ENCODE assay signal across 13 cellular contexts in the genomic region with DNA sequence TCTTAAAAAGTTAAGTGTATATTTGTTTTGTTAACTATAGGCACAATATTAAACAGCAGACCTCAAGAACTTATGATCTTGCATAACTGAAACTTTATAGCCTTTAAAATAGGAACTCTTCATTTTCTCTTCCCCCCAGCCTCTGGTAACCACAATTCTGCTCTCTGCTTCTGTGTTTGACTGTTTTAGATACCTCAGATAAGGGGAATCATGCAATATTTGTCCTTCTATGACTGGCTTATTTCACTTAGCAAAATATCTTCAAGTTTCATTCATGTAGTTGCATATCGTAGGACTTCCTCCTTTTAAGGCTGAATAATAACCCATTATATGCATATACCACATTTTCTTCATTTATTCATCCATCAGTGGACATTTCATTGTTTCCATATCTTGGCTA.
DNase-seq lines count a peak whose midpoint lies in the region; ATAC-seq and TF ChIP-seq lines count a peak whose summit lies in the region.
"Had no signal": no experiment of that assay in that cellular context is flagged by ENCODE, and none has a peak within 500 bp of the region (broad histone marks: within the 10 kb centered on the region; RNA-seq: fewer than 3 reads in every experiment).

No MANE protein-coding gene starts in this region.

- no peaks in the 10 kb centered on the region for H3K27me3 ChIP-seq in MG63
- H3K27me3 ChIP-seq: SJCRH30, upper lobe of right lung had no signal

- TF ChIP-seq CTCF in NB4 (IDR thresholded peaks at IDR 0.05; ENCODE audit: low read depth, low read length), result no peak

- peak; percentile 40 for DNase-seq in CD1c-positive myeloid dendritic cell (ENCODE audit: extremely low spot score)
- DNase-seq in NB4 (ENCODE audit: low read depth), result peak; percentile 48
- DNase-seq in MG63, result no peak
- DNase-seq in activated naive CD4-positive, alpha-beta T cell (lab: John Stamatoyannopoulos, UW), result no peak
- DNase-seq in kidney glomerular epithelial cell (lab: John Stamatoyannopoulos, UW), result no peak
- DNase-seq: DMS79, H7, NCI-H1092 treated with DMSO at 0.1 percent for 48 hours, SJCRH30, upper lobe of right lung had no signal

- no peak overlapping the region for H3K4me3 ChIP-seq in NB4 (ENCODE audit: low read depth, low read length)
- no peak overlapping the region for H3K4me3 ChIP-seq in MG63
- H3K4me3 ChIP-seq: SJCRH30, upper lobe of right lung had no signal

- H3K9me3 ChIP-seq in MG63, result peaks cover 12% of the 10 kb centered on the region
- H3K9me3 ChIP-seq: SJCRH30, upper lobe of right lung had no signal

- no peaks in the 10 kb centered on the region for H3K36me3 ChIP-seq in MG63
- H3K36me3 ChIP-seq: SJCRH30, upper lobe of right lung had no signal

- TF ChIP-seq POLR2A in NB4 (IDR thresholded peaks at IDR 0.05; ENCODE audit: extremely low read depth, insufficient read length), result no peak

- peak; percentile 81 for ATAC-seq in GM19043 (IDR thresholded peaks at IDR 0.05; ENCODE audit: low read depth, unreplicated experiment)
- ATAC-seq in HG02938 (IDR thresholded peaks at IDR 0.05; ENCODE audit: unreplicated experiment), result peak; percentile 94
- ATAC-seq in HG02763 (IDR thresholded peaks at IDR 0.05; ENCODE audit: unreplicated experiment), result no peak
- ATAC-seq: upper lobe of right lung had no signal

Comparison
In these comparisons a context has a peak if more than half of its experiments do, and no peak if none do; other contexts are left out.
1. DNase-seq: peak in CD1c-positive myeloid dendritic cell (single experiment) and NB4 (single experiment); none in MG63 (single experiment), activated naive CD4-positive, alpha-beta T cell (0 of 4) and kidney glomerular epithelial cell (single experiment).